In the genomic region with DNA sequence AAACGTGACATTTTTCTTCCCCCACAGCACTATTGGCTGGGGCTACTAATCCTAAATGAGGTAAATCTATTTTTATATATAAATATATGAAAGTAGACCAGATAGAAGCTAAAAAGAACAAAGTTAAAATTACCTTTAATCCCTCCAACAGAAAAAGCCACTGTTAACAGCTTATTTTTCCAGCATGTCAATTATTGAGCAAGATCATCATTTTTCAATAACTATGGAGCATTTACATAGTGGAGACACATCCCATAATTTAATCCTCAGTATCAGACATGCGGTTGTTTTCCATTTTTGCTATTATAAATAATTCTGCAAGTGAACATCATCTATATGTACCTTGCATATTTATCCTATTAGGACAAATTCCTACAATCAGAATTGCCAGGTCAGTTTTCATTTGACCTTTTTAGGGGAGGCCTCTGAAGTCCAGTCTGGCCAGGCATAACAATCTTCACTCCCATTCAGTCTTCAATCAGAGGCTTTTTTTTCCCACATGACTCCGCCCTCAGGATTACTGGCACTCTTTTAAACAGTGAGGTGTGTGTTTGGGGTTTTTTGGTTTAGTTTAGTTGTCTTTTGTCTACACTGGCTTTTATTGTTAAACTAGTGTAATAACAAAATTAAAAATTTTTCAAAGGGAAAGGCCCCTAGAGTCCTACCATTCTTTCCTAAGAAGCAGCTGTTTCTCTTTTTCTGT, we compare ENCODE assay signal across 38 cellular contexts.
"Had no signal": no experiment of that assay in that cellular context is flagged by ENCODE, and none has a peak within 500 bp of the region (broad histone marks: within the 10 kb centered on the region; RNA-seq: fewer than 3 reads in every experiment).

No MANE protein-coding gene starts in this region.

- H3K27me3 Mint-ChIP-seq: activated CD4-positive, alpha-beta memory T cell treated with anti-CD3 and anti-CD28 coated beads, Interleukin-2, amount 10 ng/mL, durations not matched to agents 7 days and 5 days; activated CD4-positive, alpha-beta T cell treated with anti-CD3 and anti-CD28 coated beads for 36 hours; activated CD4-positive, alpha-beta T cell treated with anti-CD3 and anti-CD28 coated beads, Interleukin-2, amount 10 ng/mL, durations not matched to agents 7 days and 5 days; activated CD8-positive, alpha-beta memory T cell treated with anti-CD3 and anti-CD28 coated beads, Interleukin-2, amount 10 ng/mL, durations not matched to agents 7 days and 5 days; activated naive CD4-positive, alpha-beta T cell treated with anti-CD3 and anti-CD28 coated beads, Interleukin-2, amount 10 ng/mL, durations not matched to agents 7 days and 5 days; activated naive CD4-positive, alpha-beta T cell treated with anti-CD3 and anti-CD28 coated beads, Interleukin-2, amount 50 U/mL, for 24 hours; activated naive CD8-positive, alpha-beta T cell; activated naive CD8-positive, alpha-beta T cell treated with anti-CD3 and anti-CD28 coated beads, Interleukin-2, amount 10 ng/mL, durations not matched to agents 7 days and 5 days; activated naive CD8-positive, alpha-beta T cell treated with anti-CD3 and anti-CD28 coated beads, Interleukin-2, amount 50 U/mL, for 24 hours; activated T-cell treated with anti-CD3 and anti-CD28 coated beads, Interleukin-2, amount 50 U/mL, for 24 hours; brain; central memory CD8-positive, alpha-beta T cell had no signal

- H3K27me3 ChIP-seq: ascending aorta, cardiac muscle cell had no signal

- H3K4me1 Mint-ChIP-seq: activated CD4-positive, alpha-beta memory T cell treated with anti-CD3 and anti-CD28 coated beads, Interleukin-2, amount 10 ng/mL, durations not matched to agents 7 days and 5 days; activated CD4-positive, alpha-beta T cell treated with anti-CD3 and anti-CD28 coated beads for 36 hours; activated CD4-positive, alpha-beta T cell treated with anti-CD3 and anti-CD28 coated beads, Interleukin-2, amount 10 ng/mL, durations not matched to agents 7 days and 5 days; activated CD8-positive, alpha-beta memory T cell treated with anti-CD3 and anti-CD28 coated beads, Interleukin-2, amount 10 ng/mL, durations not matched to agents 7 days and 5 days; activated naive CD4-positive, alpha-beta T cell treated with anti-CD3 and anti-CD28 coated beads, Interleukin-2, amount 10 ng/mL, durations not matched to agents 7 days and 5 days; activated naive CD4-positive, alpha-beta T cell treated with anti-CD3 and anti-CD28 coated beads, Interleukin-2, amount 50 U/mL, for 24 hours; activated naive CD8-positive, alpha-beta T cell treated with anti-CD3 and anti-CD28 coated beads, Interleukin-2, amount 10 ng/mL, durations not matched to agents 7 days and 5 days; activated naive CD8-positive, alpha-beta T cell treated with anti-CD3 and anti-CD28 coated beads, Interleukin-2, amount 50 U/mL, for 24 hours; central memory CD8-positive, alpha-beta T cell had no signal

- FAIRE-seq: bronchial epithelial cell had no signal

- H3K27ac Mint-ChIP-seq: activated CD4-positive, alpha-beta memory T cell treated with anti-CD3 and anti-CD28 coated beads, Interleukin-2, amount 10 ng/mL, durations not matched to agents 7 days and 5 days; activated CD4-positive, alpha-beta T cell treated with anti-CD3 and anti-CD28 coated beads for 36 hours; activated CD4-positive, alpha-beta T cell treated with anti-CD3 and anti-CD28 coated beads, Interleukin-2, amount 10 ng/mL, durations not matched to agents 7 days and 5 days; activated CD8-positive, alpha-beta memory T cell treated with anti-CD3 and anti-CD28 coated beads, Interleukin-2, amount 10 ng/mL, durations not matched to agents 7 days and 5 days; activated CD8-positive, alpha-beta T cell treated with anti-CD3 and anti-CD28 coated beads, Interleukin-2, amount 10 ng/mL, durations not matched to agents 7 days and 5 days; activated naive CD4-positive, alpha-beta T cell treated with anti-CD3 and anti-CD28 coated beads, Interleukin-2, amount 10 ng/mL, durations not matched to agents 7 days and 5 days; activated naive CD4-positive, alpha-beta T cell treated with anti-CD3 and anti-CD28 coated beads, Interleukin-2, amount 50 U/mL, for 24 hours; activated naive CD8-positive, alpha-beta T cell; activated naive CD8-positive, alpha-beta T cell treated with anti-CD3 and anti-CD28 coated beads, Interleukin-2, amount 10 ng/mL, durations not matched to agents 7 days and 5 days; activated naive CD8-positive, alpha-beta T cell treated with anti-CD3 and anti-CD28 coated beads, Interleukin-2, amount 50 U/mL, for 24 hours; activated T-cell treated with anti-CD3 and anti-CD28 coated beads, Interleukin-2, amount 50 U/mL, for 24 hours; activated T-helper 2 cell treated with anti-CD3 and anti-CD28 coated beads, Interferon-gamma antibody, Interleukin-2, Interleukin-4, amounts not matched to agents 10 μg/mL and 5 μg/mL and 100 μg/mL, durations not matched to agents 14 hours and 24 hours and 36 hours; brain; T-helper 1 cell treated with Interleukin-12 subunit alpha and Interleukin-12 subunit beta and Interleukin-4 antibody, amounts not matched to agents 30 μg/mL and 1 μg/mL, for 36 hours; T-helper 2 cell treated with Interferon-gamma antibody and Interleukin-4, amounts not matched to agents 5 μg/mL and 100 μg/mL, for 36 hours; WTC11 had no signal

- H3K9me3 ChIP-seq: ascending aorta had no signal

- H3K27ac ChIP-seq: ascending aorta, cardiac muscle cell, WERI-Rb-1 had no signal

- H3K9me3 Mint-ChIP-seq: activated CD4-positive, alpha-beta memory T cell treated with anti-CD3 and anti-CD28 coated beads, Interleukin-2, amount 10 ng/mL, durations not matched to agents 7 days and 5 days; activated CD4-positive, alpha-beta T cell treated with anti-CD3 and anti-CD28 coated beads, Interleukin-2, amount 10 ng/mL, durations not matched to agents 7 days and 5 days; activated naive CD4-positive, alpha-beta T cell treated with anti-CD3 and anti-CD28 coated beads, Interleukin-2, amount 10 ng/mL, durations not matched to agents 7 days and 5 days; activated naive CD4-positive, alpha-beta T cell treated with anti-CD3 and anti-CD28 coated beads, Interleukin-2, amount 50 U/mL, for 24 hours; activated naive CD8-positive, alpha-beta T cell treated with anti-CD3 and anti-CD28 coated beads, Interleukin-2, amount 10 ng/mL, durations not matched to agents 7 days and 5 days; activated naive CD8-positive, alpha-beta T cell treated with anti-CD3 and anti-CD28 coated beads, Interleukin-2, amount 50 U/mL, for 24 hours; activated T-cell treated with anti-CD3 and anti-CD28 coated beads, Interleukin-2, amount 50 U/mL, for 24 hours; activated T-helper 2 cell treated with anti-CD3 and anti-CD28 coated beads, Interferon-gamma antibody, Interleukin-2, Interleukin-4, amounts not matched to agents 10 μg/mL and 5 μg/mL and 100 μg/mL, durations not matched to agents 14 hours and 24 hours and 36 hours; brain; central memory CD8-positive, alpha-beta T cell; T-helper 1 cell treated with Interleukin-12 subunit alpha and Interleukin-12 subunit beta and Interleukin-4 antibody, amounts not matched to agents 30 μg/mL and 1 μg/mL, for 36 hours; T-helper 2 cell treated with Interferon-gamma antibody and Interleukin-4, amounts not matched to agents 5 μg/mL and 100 μg/mL, for 36 hours; WTC11 had no signal

- DNase-seq: activated CD4-positive, alpha-beta memory T cell treated with anti-CD3 and anti-CD28 coated beads, Interleukin-2, amount 10 ng/mL, durations not matched to agents 7 days and 5 days; activated CD4-positive, alpha-beta T cell treated with anti-CD3 and anti-CD28 coated beads for 1 hour; activated CD4-positive, alpha-beta T cell treated with anti-CD3 and anti-CD28 coated beads for 36 hours; activated CD4-positive, alpha-beta T cell treated with anti-CD3 and anti-CD28 coated beads for 48 hours; activated CD4-positive, alpha-beta T cell treated with anti-CD3 and anti-CD28 coated beads, Interleukin-2, amount 10 ng/mL, durations not matched to agents 7 days and 5 days; activated CD4-positive, alpha-beta T cell treated with anti-CD3 and anti-CD28 coated beads, Interleukin-2, amount 50 U/mL, for 48 hours; activated CD4-positive, CD25-positive, alpha-beta regulatory T cell; activated CD8-positive, alpha-beta memory T cell treated with anti-CD3 and anti-CD28 coated beads for 24 hours; activated CD8-positive, alpha-beta memory T cell treated with anti-CD3 and anti-CD28 coated beads, Interleukin-2, amount 10 ng/mL, durations not matched to agents 7 days and 5 days; activated CD8-positive, alpha-beta memory T cell treated with anti-CD3 and anti-CD28 coated beads, Interleukin-2, amount 50 U/mL, for 48 hours; activated CD8-positive, alpha-beta T cell treated with anti-CD3 and anti-CD28 coated beads, Interleukin-2, amount 10 ng/mL, durations not matched to agents 7 days and 5 days; activated effector memory CD4-positive, alpha-beta T cell treated with Interleukin-2 at 50 U/mL for 16 hours; activated gamma-delta T cell; activated naive CD4-positive, alpha-beta T cell treated with anti-CD3 and anti-CD28 coated beads, Interleukin-2, amount 10 ng/mL, durations not matched to agents 7 days and 5 days; activated naive CD4-positive, alpha-beta T cell treated with Interleukin-2 at 50 U/mL for 16 hours; activated naive CD8-positive, alpha-beta T cell treated with anti-CD3 and anti-CD28 coated beads, Interleukin-2, amount 10 ng/mL, durations not matched to agents 7 days and 5 days; activated naive CD8-positive, alpha-beta T cell treated with anti-CD3 and anti-CD28 coated beads, Interleukin-2, amount 50 U/mL, for 24 hours; activated T-cell treated with anti-CD3 and anti-CD28 coated beads, Interleukin-2, amount 50 U/mL, for 24 hours; activated T-cell treated with anti-CD3 and anti-CD28 coated beads, Interleukin-2, amount 50 U/mL, for 48 hours; amygdala; anterior cingulate cortex; caudate nucleus; cerebellar nuclear complex; T-helper 2 cell; T-helper 9 cell; WERI-Rb-1 had no signal

- ATAC-seq: activated CD4-positive, alpha-beta T cell treated with anti-CD3 and anti-CD28 coated beads for 36 hours; activated CD4-positive, CD25-positive, alpha-beta regulatory T cell treated with anti-CD3 and anti-CD28 coated beads, Interleukin-2, amount 50 U/mL, for 24 hours; activated CD8-positive, alpha-beta memory T cell treated with anti-CD3 and anti-CD28 coated beads, Interleukin-2, amount 10 ng/mL, durations not matched to agents 7 days and 5 days; activated CD8-positive, alpha-beta T cell treated with anti-CD3 and anti-CD28 coated beads, Interleukin-2, amount 10 ng/mL, durations not matched to agents 7 days and 5 days; activated naive CD8-positive, alpha-beta T cell treated with anti-CD3 and anti-CD28 coated beads, Interleukin-2, amount 50 U/mL, for 24 hours; WTC11 had no signal

- H3K4me3 Mint-ChIP-seq: activated CD4-positive, alpha-beta memory T cell treated with anti-CD3 and anti-CD28 coated beads, Interleukin-2, amount 10 ng/mL, durations not matched to agents 7 days and 5 days; activated CD4-positive, alpha-beta T cell treated with anti-CD3 and anti-CD28 coated beads for 36 hours; activated CD4-positive, alpha-beta T cell treated with anti-CD3 and anti-CD28 coated beads, Interleukin-2, amount 10 ng/mL, durations not matched to agents 7 days and 5 days; activated CD8-positive, alpha-beta memory T cell treated with anti-CD3 and anti-CD28 coated beads, Interleukin-2, amount 10 ng/mL, durations not matched to agents 7 days and 5 days; activated CD8-positive, alpha-beta T cell treated with anti-CD3 and anti-CD28 coated beads, Interleukin-2, amount 10 ng/mL, durations not matched to agents 7 days and 5 days; activated naive CD4-positive, alpha-beta T cell treated with anti-CD3 and anti-CD28 coated beads, Interleukin-2, amount 10 ng/mL, durations not matched to agents 7 days and 5 days; activated naive CD4-positive, alpha-beta T cell treated with anti-CD3 and anti-CD28 coated beads, Interleukin-2, amount 50 U/mL, for 24 hours; activated naive CD8-positive, alpha-beta T cell; activated naive CD8-positive, alpha-beta T cell treated with anti-CD3 and anti-CD28 coated beads, Interleukin-2, amount 10 ng/mL, durations not matched to agents 7 days and 5 days; activated naive CD8-positive, alpha-beta T cell treated with anti-CD3 and anti-CD28 coated beads, Interleukin-2, amount 50 U/mL, for 24 hours; activated T-cell treated with anti-CD3 and anti-CD28 coated beads, Interleukin-2, amount 50 U/mL, for 24 hours; brain; central memory CD8-positive, alpha-beta T cell; T-helper 1 cell treated with Interleukin-12 subunit alpha and Interleukin-12 subunit beta and Interleukin-4 antibody, amounts not matched to agents 30 μg/mL and 1 μg/mL, for 36 hours; T-helper 2 cell treated with Interferon-gamma antibody and Interleukin-4, amounts not matched to agents 5 μg/mL and 100 μg/mL, for 36 hours; WTC11 had no signal

- H3K4me3 ChIP-seq: ascending aorta, cardiac muscle cell had no signal

- H3K4me1 ChIP-seq: ascending aorta had no signal
